Comparison of ENCODE assay signal across 9 cellular contexts in genomic region chr1:207863893-207864535, GRCh38. TPM values are rescaled to one million over a fixed set of nuclear protein-coding genes. Genes with fewer than 3 reads are reported as not detected.
DNase-seq lines count a peak whose midpoint lies in the region; ATAC-seq and TF ChIP-seq lines count a peak whose summit lies in the region.
"Had no signal": no experiment of that assay in that cellular context is flagged by ENCODE, and none has a peak within 500 bp of the region (broad histone marks: within the 10 kb centered on the region; RNA-seq: fewer than 3 reads in every experiment).

No MANE protein-coding gene starts in this region.

- no peak overlapping the region for H2AFZ ChIP-seq in osteoblast (ENCODE audit: low read length)
- H2AFZ ChIP-seq in neural progenitor cell (replicated peaks), result no peak overlapping the region

- H3K4me2 ChIP-seq in osteoblast (ENCODE audit: insufficient read depth, low read length), result no peak overlapping the region
- H3K4me2 ChIP-seq in neural progenitor cell, result no peak overlapping the region

- H3K9me3 Mint-ChIP-seq in endodermal cell (no peaks in the 10 kb centered on the region), neural progenitor cell (no peaks in the 10 kb centered on the region)

- H3K9me3 ChIP-seq in endodermal cell (ENCODE audit: control insufficient read depth, low read length) (no peaks in the 10 kb centered on the region), subcutaneous abdominal adipose tissue (ENCODE audit: control insufficient read depth in 5 of 5, low read length in 5 of 5) (no peaks in the 10 kb centered on the region), osteoblast (ENCODE audit: low read depth, low read length) (no peaks in the 10 kb centered on the region), neural progenitor cell (ENCODE audit: low read depth) (no peaks in the 10 kb centered on the region)

- H3K36me3 ChIP-seq in endodermal cell (ENCODE audit: control insufficient read depth, insufficient read depth, low read length) (no peaks in the 10 kb centered on the region), subcutaneous abdominal adipose tissue (ENCODE audit: control insufficient read depth in 5 of 5, insufficient read depth in 5 of 5, low read length in 5 of 5) (peaks cover 2 to 27% (median 12%) of the 10 kb centered on the region in 5 donors), osteoblast (ENCODE audit: insufficient read depth, low read length) (peaks cover 23% of the 10 kb centered on the region), neural progenitor cell (no peaks in the 10 kb centered on the region)

- H3K27me3 Mint-ChIP-seq in endodermal cell (ENCODE audit: insufficient read depth) (peaks cover 7% of the 10 kb centered on the region), neural progenitor cell (ENCODE audit: insufficient read depth, low read depth) (no peaks in the 10 kb centered on the region)

- no peak overlapping the region for H3K27ac Mint-ChIP-seq in endodermal cell
- no peak overlapping the region for H3K27ac Mint-ChIP-seq in neural progenitor cell

- H4K20me1 ChIP-seq in osteoblast (ENCODE audit: insufficient read depth, low read length) (peaks cover 3% of the 10 kb centered on the region), neural progenitor cell (ENCODE audit: low read depth) (peaks cover 3% of the 10 kb centered on the region)

- H3K4me1 Mint-ChIP-seq in endodermal cell, result peaks cover 2% of the 10 kb centered on the region
- peaks cover 8% of the 10 kb centered on the region for H3K4me1 Mint-ChIP-seq in neural progenitor cell

- peak; percentile 19 for DNase-seq in T follicular helper cell (ENCODE audit: low read depth)
- DNase-seq in endodermal cell, result peak; percentile 46
- no peak for DNase-seq in KG1 (lab: John Stamatoyannopoulos, UW)
- DNase-seq in osteoblast (ENCODE audit: insufficient read length, low spot score, missing footprints), result no peak
- DNase-seq in neural progenitor cell (ENCODE audit: low spot score), result no peak

- peaks cover 5% of the 10 kb centered on the region for H3F3A ChIP-seq in neural progenitor cell (ENCODE audit: low read depth)

- H3K4me1 ChIP-seq in endodermal cell (ENCODE audit: control insufficient read depth, insufficient read depth, low read length) (no peaks in the 10 kb centered on the region), subcutaneous abdominal adipose tissue (ENCODE audit: control insufficient read depth in 5 of 5, insufficient read depth in 5 of 5, low read length in 5 of 5) (peaks cover 12 to 59% (median 48%) of the 10 kb centered on the region in 5 donors), osteoblast (ENCODE audit: insufficient read depth, low read length) (peaks cover 25% of the 10 kb centered on the region), neural progenitor cell (no peaks in the 10 kb centered on the region)

- H3K4me3 Mint-ChIP-seq in endodermal cell, result no peak overlapping the region
- no peak overlapping the region for H3K4me3 Mint-ChIP-seq in neural progenitor cell

- peaks cover 59% of the 10 kb centered on the region for H3K79me2 ChIP-seq in osteoblast (ENCODE audit: insufficient read depth, low read length)
- H3K79me2 ChIP-seq in neural progenitor cell (ENCODE audit: low read depth), result no peaks in the 10 kb centered on the region

- peaks cover 11% of the 10 kb centered on the region for H3K27me3 ChIP-seq in endodermal cell (ENCODE audit: control insufficient read depth, insufficient read depth, low read length, poor library complexity, severe bottlenecking)
- H3K27me3 ChIP-seq in subcutaneous abdominal adipose tissue (ENCODE audit: control insufficient read depth in 5 of 5, insufficient read depth in 4 of 5, low read length in 5 of 5), result peaks cover 0 to 2% (median 0%) of the 10 kb centered on the region in 5 donors
- no peaks in the 10 kb centered on the region for H3K27me3 ChIP-seq in osteoblast (ENCODE audit: insufficient read depth, low read length)
- H3K27me3 ChIP-seq in neural progenitor cell, result peaks cover 15% of the 10 kb centered on the region

- whole genome bisulfite sequencing in endodermal cell (ENCODE audit: insufficient coverage in 1 of 2, insufficient read length in 1 of 2), 2 experiments, result 83 to 87% methylated on average over 7 to 8 of the region's 8 CpGs

- no peaks in the 10 kb centered on the region for H3K36me3 Mint-ChIP-seq in endodermal cell (ENCODE audit: low read depth)
- peaks cover 7% of the 10 kb centered on the region for H3K36me3 Mint-ChIP-seq in neural progenitor cell

- H3K27ac ChIP-seq in endodermal cell (ENCODE audit: low read depth, low read length) (no peak overlapping the region), subcutaneous abdominal adipose tissue (ENCODE audit: low read depth, low read length) (peak overlapping the region; percentile 54), osteoblast (ENCODE audit: low read depth, low read length) (no peak overlapping the region), neural progenitor cell (no peak overlapping the region)

- peak; percentile 50 for ATAC-seq in HG02623 (IDR thresholded peaks at IDR 0.05; ENCODE audit: unreplicated experiment)
- ATAC-seq: HCT116 had no signal

- H3K4me3 ChIP-seq in endodermal cell (ENCODE audit: low read length) (no peak overlapping the region), subcutaneous abdominal adipose tissue (ENCODE audit: low read depth in 1 of 5, low read length in 5 of 5) (peak overlapping the region in 1 of 5 donors; percentile 27), osteoblast (ENCODE audit: insufficient read depth, low read length) (no peak overlapping the region), neural progenitor cell (no peak overlapping the region)

- TF ChIP-seq CTCF in GM12872 (IDR thresholded peaks at IDR 0.05; ENCODE audit: insufficient read depth, low read depth, low read length) (0 out of 3 replicates have a peak, but pooled peaks have one; percentile 28), endodermal cell (conservative IDR thresholded peaks at IDR 0.05) (no peak), osteoblast (IDR thresholded peaks at IDR 0.05; ENCODE audit: extremely low read depth, low read depth, low read length) (no peak), neural progenitor cell (IDR thresholded peaks at IDR 0.05) (no peak)

- H3K9ac ChIP-seq in endodermal cell (ENCODE audit: extremely low read depth, low read length, poor library complexity, severe bottlenecking) (no peak overlapping the region), subcutaneous abdominal adipose tissue (ENCODE audit: low read length in 5 of 5) (peak overlapping the region in 2 of 5 donors; percentile 2 to 48), neural progenitor cell (no peak overlapping the region)

RNA-seq across cellular contexts. Expression of gene CD34, which starts 46.9 kb away (rescaled TPM):
- total RNA-seq in endodermal cell (1 to 10 TPM; 1.6 to 6.9 TPM), osteoblast (under 0.01 and 0.36 TPM in 2 replicates), neural progenitor cell (ENCODE audit: low replicate concordance) (0.12 and 0.43 TPM in 2 replicates)
- 1.2 TPM for polyA plus RNA-seq in endodermal cell (2013, experiment 1 of 2)
- polyA plus RNA-seq in endodermal cell (2013, experiment 2 of 2), result 0.99 TPM

Comparison
In these comparisons a context has a peak if more than half of its experiments do, and no peak if none do; other contexts are left out.
1. DNase-seq: peak in T follicular helper cell (single experiment) and endodermal cell (single experiment); none in KG1 (single experiment), osteoblast (single experiment) and neural progenitor cell (single experiment).